In the genomic region with DNA sequence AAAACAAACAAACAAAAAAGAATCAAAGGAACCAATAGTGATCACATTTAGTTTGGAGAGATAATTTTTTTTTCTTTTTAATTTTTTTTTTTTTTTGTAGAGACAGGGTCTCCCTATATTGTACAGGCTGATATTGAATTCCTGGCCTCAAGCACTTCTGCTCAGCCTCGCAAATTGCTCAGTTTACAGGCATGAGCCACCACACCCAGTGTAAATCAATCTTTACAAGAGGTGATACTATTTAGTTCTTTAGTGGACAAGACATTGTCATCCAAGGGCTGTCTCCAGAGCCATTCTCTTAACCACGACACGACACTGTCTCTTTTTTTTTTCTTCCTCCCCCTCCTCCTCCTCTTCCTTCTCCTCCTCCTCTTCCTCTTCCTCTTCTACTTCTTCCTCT, we compare ENCODE assay signal across 16 cellular contexts.
"Had no signal": no experiment of that assay in that cellular context is flagged by ENCODE, and none has a peak within 500 bp of the region (broad histone marks: within the 10 kb centered on the region; RNA-seq: fewer than 3 reads in every experiment).

No MANE protein-coding gene starts in this region.

- ATAC-seq: activated CD8-positive, alpha-beta memory T cell treated with anti-CD3 and anti-CD28 coated beads, Interleukin-2, amount 10 ng/mL, durations not matched to agents 7 days and 5 days; natural killer cell treated with Interleukin-12 subunit alpha and Interleukin-12 subunit beta and Interleukin-15 and Interleukin-18, amount 100 ng/mL, for 72 hours; stimulated activated naive B cell treated with anti-CD40 and anti-IgM and Interleukin-4, amounts not matched to agents 10 μg/mL and 1 μg/mL and 100 μg/mL, for 72 hours had no signal

- H3K27me3 ChIP-seq: brain microvascular endothelial cell, tibial artery had no signal

- H3K4me3 ChIP-seq: left ventricle myocardium inferior, tibial artery had no signal

- DNase-seq: activated CD4-positive, CD25-positive, alpha-beta regulatory T cell; activated CD8-positive, alpha-beta memory T cell treated with anti-CD3 and anti-CD28 coated beads, Interleukin-2, amount 10 ng/mL, durations not matched to agents 7 days and 5 days; activated effector memory CD4-positive, alpha-beta T cell treated with Interleukin-2 at 50 U/mL for 16 hours; activated T-cell treated with anti-CD3 and anti-CD28 coated beads, Interleukin-2, amount 50 U/mL, for 24 hours; anterior cingulate cortex; brain microvascular endothelial cell; cerebellar nuclear complex; effector CD8-positive, alpha-beta T cell; foreskin fibroblast; hypothalamus; kidney; left ventricle myocardium inferior; nucleus accumbens; stimulated activated naive B cell treated with anti-CD40 and anti-IgM and Interleukin-4, amounts not matched to agents 10 μg/mL and 1 μg/mL and 100 μg/mL, for 72 hours; tibial artery had no signal

- H3K9me3 ChIP-seq: left ventricle myocardium inferior, tibial artery had no signal

- H3K27me3 Mint-ChIP-seq: activated CD8-positive, alpha-beta memory T cell treated with anti-CD3 and anti-CD28 coated beads, Interleukin-2, amount 10 ng/mL, durations not matched to agents 7 days and 5 days; activated T-cell treated with anti-CD3 and anti-CD28 coated beads, Interleukin-2, amount 50 U/mL, for 24 hours; natural killer cell treated with Interleukin-12 subunit alpha and Interleukin-12 subunit beta and Interleukin-15 and Interleukin-18, amount 100 ng/mL, for 72 hours; stimulated activated naive B cell treated with anti-CD40 and anti-IgM and Interleukin-4, amounts not matched to agents 10 μg/mL and 1 μg/mL and 100 μg/mL, for 72 hours had no signal

- H3K4me1 ChIP-seq: left ventricle myocardium inferior had no signal

- H3K4me3 Mint-ChIP-seq: activated CD8-positive, alpha-beta memory T cell treated with anti-CD3 and anti-CD28 coated beads, Interleukin-2, amount 10 ng/mL, durations not matched to agents 7 days and 5 days; activated T-cell treated with anti-CD3 and anti-CD28 coated beads, Interleukin-2, amount 50 U/mL, for 24 hours; natural killer cell treated with Interleukin-12 subunit alpha and Interleukin-12 subunit beta and Interleukin-15 and Interleukin-18, amount 100 ng/mL, for 72 hours; stimulated activated naive B cell treated with anti-CD40 and anti-IgM and Interleukin-4, amounts not matched to agents 10 μg/mL and 1 μg/mL and 100 μg/mL, for 72 hours had no signal

- H3K27ac ChIP-seq: brain microvascular endothelial cell, left ventricle myocardium inferior, tibial artery had no signal

- H3K9me3 Mint-ChIP-seq: activated T-cell treated with anti-CD3 and anti-CD28 coated beads, Interleukin-2, amount 50 U/mL, for 24 hours; natural killer cell treated with Interleukin-12 subunit alpha and Interleukin-12 subunit beta and Interleukin-15 and Interleukin-18, amount 100 ng/mL, for 72 hours had no signal

- H3K27ac Mint-ChIP-seq: activated CD8-positive, alpha-beta memory T cell treated with anti-CD3 and anti-CD28 coated beads, Interleukin-2, amount 10 ng/mL, durations not matched to agents 7 days and 5 days; activated T-cell treated with anti-CD3 and anti-CD28 coated beads, Interleukin-2, amount 50 U/mL, for 24 hours; natural killer cell treated with Interleukin-12 subunit alpha and Interleukin-12 subunit beta and Interleukin-15 and Interleukin-18, amount 100 ng/mL, for 72 hours; stimulated activated naive B cell treated with anti-CD40 and anti-IgM and Interleukin-4, amounts not matched to agents 10 μg/mL and 1 μg/mL and 100 μg/mL, for 72 hours had no signal
